Comparison of ENCODE assay signal across 15 cellular contexts in the genomic region with DNA sequence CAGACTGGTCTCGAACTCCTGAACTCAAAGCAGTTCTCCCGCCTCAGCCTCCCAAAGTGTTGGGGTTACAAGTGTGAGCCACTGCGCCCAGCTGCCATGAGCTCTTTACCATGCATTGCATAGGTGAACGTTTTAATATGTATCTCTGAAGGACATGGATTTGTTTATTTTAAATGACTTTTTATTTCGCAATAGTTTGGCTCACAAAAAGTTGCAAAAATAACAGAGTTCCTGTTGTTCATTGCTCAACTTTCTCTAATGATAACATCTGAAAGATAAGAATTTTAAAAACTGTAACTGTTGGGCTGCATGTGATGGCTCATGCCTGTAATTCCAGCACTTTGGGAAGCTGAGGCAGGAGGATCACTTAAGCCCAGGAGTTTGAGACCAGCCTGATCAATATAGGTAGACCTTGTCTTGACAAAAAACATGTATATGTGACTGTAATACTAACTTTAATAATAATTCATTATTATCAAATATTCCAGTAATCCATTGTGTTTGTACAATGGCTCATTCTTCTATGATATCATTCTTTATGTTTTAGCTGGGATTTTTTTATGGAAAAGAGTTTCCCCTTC.
DNase-seq lines count a peak whose midpoint lies in the region; ATAC-seq and TF ChIP-seq lines count a peak whose summit lies in the region.
"Had no signal": no experiment of that assay in that cellular context is flagged by ENCODE, and none has a peak within 500 bp of the region (broad histone marks: within the 10 kb centered on the region; RNA-seq: fewer than 3 reads in every experiment).

No MANE protein-coding gene starts in this region.

- H3K36me3 ChIP-seq in osteoblast (ENCODE audit: insufficient read depth, low read length) = peaks cover 14% of the 10 kb centered on the region
- H3K36me3 ChIP-seq in WERI-Rb-1 = no peaks in the 10 kb centered on the region; the same call in 1 of the 2 replicates
- H3K36me3 ChIP-seq in gastrocnemius medialis = peaks cover 0 to 3% of the 10 kb centered on the region in 2 donors

- CTCF ChIA-PET in activated CD8-positive, alpha-beta memory T cell treated with anti-CD3 and anti-CD28 coated beads, Interleukin-2, amount 10 ng/mL, durations not matched to agents 7 days and 5 days (lab: Charles Lee) = no interaction called here

- no peak overlapping the region for H3K4me3 ChIP-seq in AG09309 (ENCODE audit: control insufficient read depth, low read depth, low read length)
- H3K4me3 ChIP-seq in osteoblast (ENCODE audit: insufficient read depth, low read length) = no peak overlapping the region
- no peak overlapping the region for H3K4me3 ChIP-seq in WERI-Rb-1 (ENCODE audit: low read depth, low read length)
- no peak overlapping the region for H3K4me3 ChIP-seq in gastrocnemius medialis

- H3K36me3 Mint-ChIP-seq in activated CD8-positive, alpha-beta memory T cell treated with anti-CD3 and anti-CD28 coated beads, Interleukin-2, amount 10 ng/mL, durations not matched to agents 7 days and 5 days = peaks cover 20% of the 10 kb centered on the region

- no peak for TF ChIP-seq CTCF in AG09309 (IDR thresholded peaks at IDR 0.05; ENCODE audit: control insufficient read depth, insufficient read depth, low read depth, low read length, missing control alignments)
- no peak for TF ChIP-seq CTCF in osteoblast (IDR thresholded peaks at IDR 0.05; ENCODE audit: extremely low read depth, low read depth, low read length)
- no peak for TF ChIP-seq CTCF in WERI-Rb-1 (IDR thresholded peaks at IDR 0.05; ENCODE audit: low read depth, low read length)
- TF ChIP-seq CTCF in gastrocnemius medialis (IDR thresholded peaks at IDR 0.05 in 4 of 5, conservative IDR thresholded peaks at IDR 0.05 in 1 of 5) = no peak

- H3K9me3 ChIP-seq in osteoblast (ENCODE audit: low read depth, low read length) (no peaks in the 10 kb centered on the region), WERI-Rb-1 (ENCODE audit: severe bottlenecking) (no peaks in the 10 kb centered on the region), gastrocnemius medialis (no peaks in the 10 kb centered on the region)
- H3K9me3 ChIP-seq: Caco-2 had no signal

- in situ Hi-C loops in gastrocnemius medialis (cut with MboI; ENCODE audit: low sequenced_read_pairs in 4 of 4) = loop anchor here in 1 of 4 donors (10.0 kb wide), 1 partner anchor 75 kb away; no protein-coding TSS in a partner anchor

- peaks cover 42% of the 10 kb centered on the region for H3K4me1 Mint-ChIP-seq in activated CD8-positive, alpha-beta memory T cell treated with anti-CD3 and anti-CD28 coated beads, Interleukin-2, amount 10 ng/mL, durations not matched to agents 7 days and 5 days

- ATAC-seq in gastrocnemius medialis = no peak
- ATAC-seq in activated CD8-positive, alpha-beta memory T cell treated with anti-CD3 and anti-CD28 coated beads, Interleukin-2, amount 10 ng/mL, durations not matched to agents 7 days and 5 days = no peak
- ATAC-seq: effector memory CD8-positive, alpha-beta T cell had no signal

- H3K27ac ChIP-seq in osteoblast (ENCODE audit: low read depth, low read length) (peak overlapping the region; percentile 4), WERI-Rb-1 (no peak overlapping the region), gastrocnemius medialis (peak overlapping the region in 2 of 4 donors; percentile 92 to 95)
- H3K27ac ChIP-seq: KMS-11 had no signal

- intact Hi-C loops in gastrocnemius medialis (cut with DNase I; ENCODE audit: low total_unique reads) = no loop called here

- H3K4me3 Mint-ChIP-seq in activated CD8-positive, alpha-beta memory T cell treated with anti-CD3 and anti-CD28 coated beads, Interleukin-2, amount 10 ng/mL, durations not matched to agents 7 days and 5 days = no peak overlapping the region
- H3K4me3 Mint-ChIP-seq: activated CD4-positive, alpha-beta T cell treated with anti-CD3 and anti-CD28 coated beads, Interleukin-2, amount 10 ng/mL, durations not matched to agents 24 days and 14 days; activated naive CD4-positive, alpha-beta T cell treated with anti-CD3 and anti-CD28 coated beads, Interleukin-2, amount 50 U/mL, for 24 hours; effector memory CD8-positive, alpha-beta T cell had no signal

- TF ChIP-seq POLR2A in gastrocnemius medialis (IDR thresholded peaks at IDR 0.05) = no peak

- no peaks in the 10 kb centered on the region for H3K27me3 Mint-ChIP-seq in activated CD8-positive, alpha-beta memory T cell treated with anti-CD3 and anti-CD28 coated beads, Interleukin-2, amount 10 ng/mL, durations not matched to agents 7 days and 5 days
- H3K27me3 Mint-ChIP-seq: activated CD4-positive, alpha-beta T cell treated with anti-CD3 and anti-CD28 coated beads, Interleukin-2, amount 10 ng/mL, durations not matched to agents 24 days and 14 days; activated naive CD4-positive, alpha-beta T cell treated with anti-CD3 and anti-CD28 coated beads, Interleukin-2, amount 50 U/mL, for 24 hours; effector memory CD8-positive, alpha-beta T cell had no signal

- H3K9me3 Mint-ChIP-seq in activated CD8-positive, alpha-beta memory T cell treated with anti-CD3 and anti-CD28 coated beads, Interleukin-2, amount 10 ng/mL, durations not matched to agents 7 days and 5 days (ENCODE audit: low read depth) = no peaks in the 10 kb centered on the region
- H3K9me3 Mint-ChIP-seq: activated CD4-positive, alpha-beta T cell treated with anti-CD3 and anti-CD28 coated beads, Interleukin-2, amount 10 ng/mL, durations not matched to agents 24 days and 14 days; activated naive CD4-positive, alpha-beta T cell treated with anti-CD3 and anti-CD28 coated beads, Interleukin-2, amount 50 U/mL, for 24 hours; effector memory CD8-positive, alpha-beta T cell had no signal

- peaks cover 6% of the 10 kb centered on the region for H4K20me1 ChIP-seq in osteoblast (ENCODE audit: insufficient read depth, low read length)

- H3K4me2 ChIP-seq in osteoblast (ENCODE audit: insufficient read depth, low read length) = no peak overlapping the region
- H3K4me2 ChIP-seq: KMS-11 had no signal

- H3K4me1 ChIP-seq in osteoblast (ENCODE audit: insufficient read depth, low read length) (peaks cover 34% of the 10 kb centered on the region), gastrocnemius medialis (peaks cover 13 to 46% of the 10 kb centered on the region in 2 donors)
- H3K4me1 ChIP-seq: Caco-2 had no signal

- peaks cover 37% of the 10 kb centered on the region for H3K79me2 ChIP-seq in osteoblast (ENCODE audit: insufficient read depth, low read length)

- no peak overlapping the region for H2AFZ ChIP-seq in osteoblast (ENCODE audit: low read length)

- H3K27ac Mint-ChIP-seq in activated CD8-positive, alpha-beta memory T cell treated with anti-CD3 and anti-CD28 coated beads, Interleukin-2, amount 10 ng/mL, durations not matched to agents 7 days and 5 days = no peak overlapping the region
- H3K27ac Mint-ChIP-seq: activated CD4-positive, alpha-beta T cell treated with anti-CD3 and anti-CD28 coated beads, Interleukin-2, amount 10 ng/mL, durations not matched to agents 24 days and 14 days; activated naive CD4-positive, alpha-beta T cell treated with anti-CD3 and anti-CD28 coated beads, Interleukin-2, amount 50 U/mL, for 24 hours had no signal

- H3K27me3 ChIP-seq in osteoblast (ENCODE audit: insufficient read depth, low read length) (no peaks in the 10 kb centered on the region), WERI-Rb-1 (ENCODE audit: insufficient read depth, low read depth, severe bottlenecking) (no peaks in the 10 kb centered on the region), gastrocnemius medialis (no peaks in the 10 kb centered on the region)

- DNase-seq in AG09309 (ENCODE audit: low read depth) (peak; percentile 17), LHCN-M2 (ENCODE audit: low read depth) (peak; percentile 10), dedifferentiated amniotic fluid mesenchymal stem cell (ENCODE audit: extremely low spot score) (peak; percentile 37), osteoblast (ENCODE audit: insufficient read length, low spot score, missing footprints) (no peak), WERI-Rb-1 (no peak), gastrocnemius medialis (no peak), hippocampal formation (lab: John Stamatoyannopoulos, UW) (no peak)
- DNase-seq in activated CD8-positive, alpha-beta memory T cell treated with anti-CD3 and anti-CD28 coated beads, Interleukin-2, amount 10 ng/mL, durations not matched to agents 7 days and 5 days = no peak
- DNase-seq: activated CD4-positive, alpha-beta T cell treated with anti-CD3 and anti-CD28 coated beads, Interleukin-2, amount 10 ng/mL, durations not matched to agents 24 days and 14 days; Caco-2; effector memory CD8-positive, alpha-beta T cell; islet precursor cell; T1000 had no signal

Comparison
In these comparisons a context has a peak if more than half of its experiments do, and no peak if none do; other contexts are left out.
1. DNase-seq: peak in AG09309 (single experiment), LHCN-M2 (single experiment) and dedifferentiated amniotic fluid mesenchymal stem cell (single experiment); none in osteoblast (single experiment), WERI-Rb-1 (single experiment), gastrocnemius medialis (0 of 2), hippocampal formation (0 of 2) and activated CD8-positive, alpha-beta memory T cell treated with anti-CD3 and anti-CD28 coated beads, Interleukin-2, amount 10 ng/mL, durations not matched to agents 7 days and 5 days (single experiment).